Comparison of ENCODE assay signal across 12 cellular contexts in the genomic region with DNA sequence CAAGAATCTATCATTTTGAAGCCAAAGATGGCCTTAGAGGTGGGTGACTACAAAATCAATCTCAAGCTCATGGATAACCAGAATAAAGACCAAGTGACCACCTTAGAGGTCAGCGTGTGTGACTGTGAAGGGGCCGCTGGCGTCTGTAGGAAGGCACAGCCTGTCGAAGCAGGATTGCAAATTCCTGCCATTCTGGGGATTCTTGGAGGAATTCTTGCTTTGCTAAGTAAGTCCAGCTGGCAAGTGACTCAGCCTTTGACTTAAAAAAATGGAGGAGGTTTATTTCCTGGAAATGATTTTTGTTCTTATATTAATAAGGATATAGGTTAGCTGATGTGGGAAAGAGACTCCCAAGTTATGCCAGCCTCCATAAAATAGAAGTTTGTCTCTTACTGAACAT. TPM values are rescaled to one million over a fixed set of nuclear protein-coding genes. Genes with fewer than 3 reads are reported as not detected.
DNase-seq lines count a peak whose midpoint lies in the region; ATAC-seq and TF ChIP-seq lines count a peak whose summit lies in the region.
"Had no signal": no experiment of that assay in that cellular context is flagged by ENCODE, and none has a peak within 500 bp of the region (broad histone marks: within the 10 kb centered on the region; RNA-seq: fewer than 3 reads in every experiment).

No MANE protein-coding gene starts in this region.

- no peak for ATAC-seq in GM18505 (IDR thresholded peaks at IDR 0.05; ENCODE audit: unreplicated experiment)
- no peak for ATAC-seq in HG02798 (IDR thresholded peaks at IDR 0.05; ENCODE audit: poor library complexity, unreplicated experiment)
- ATAC-seq: A549 had no signal

- no peak for TF ChIP-seq POLR2A in GM18505 (IDR thresholded peaks at IDR 0.05; ENCODE audit: borderline replicate concordance, extremely low read depth, insufficient read depth, insufficient read length)

- in situ Hi-C loops in astrocyte of the spinal cord (cut with HindIII; ENCODE audit: low sequenced_read_pairs): no loop called here

- peak; percentile 87 for DNase-seq in A172 (ENCODE audit: low spot score)
- DNase-seq in HK-2 (ENCODE audit: unreplicated experiment): peak; percentile 41
- peak; percentile 79 for DNase-seq in astrocyte of the spinal cord (ENCODE audit: low read depth, low spot score)
- DNase-seq in iPS-NIHi11 (ENCODE audit: low spot score): peak; percentile 51
- DNase-seq in SHP77 (lab: John Stamatoyannopoulos, UW): no peak
- no peak for DNase-seq in NCI-H510A (lab: John Stamatoyannopoulos, UW)
- DNase-seq: caudate nucleus; NCI-H1694 treated with DMSO at 0.1 percent for 48 hours; stimulated activated CD4-positive, alpha-beta T cell treated with anti-CD3 and anti-CD28 coated beads, Interleukin-4, amount 100 ng/mL, for 1 hour had no signal

- no peak for TF ChIP-seq CTCF in astrocyte of the spinal cord (IDR thresholded peaks at IDR 0.05; ENCODE audit: low read depth, low read length)

- H3K4me3 ChIP-seq in astrocyte of the spinal cord (ENCODE audit: low read depth, low read length): no peak overlapping the region
- H3K4me3 ChIP-seq: A549 had no signal

RNA-seq across cellular contexts. Expression of a gene that starts 19.9 kb away (rescaled TPM):
- 22.3 and 24.4 TPM in 2 replicates for total RNA-seq in A172 (2014; rRNA removed; shearing (Covaris generic))

Comparison
In these comparisons a context has a peak if more than half of its experiments do, and no peak if none do; other contexts are left out.
1. DNase-seq: peak in A172 (single experiment), HK-2 (single experiment), astrocyte of the spinal cord (single experiment) and iPS-NIHi11 (single experiment); none in SHP77 (0 of 2) and NCI-H510A (single experiment).